Comparison of ENCODE assay signal across 27 cellular contexts in genomic region chr10:131912620-131913019, GRCh38.
"Had no signal": no experiment of that assay in that cellular context is flagged by ENCODE, and none has a peak within 500 bp of the region (broad histone marks: within the 10 kb centered on the region; RNA-seq: fewer than 3 reads in every experiment).

No MANE protein-coding gene starts in this region.

- H3K27ac ChIP-seq: body of pancreas, coronary artery, gastroesophageal sphincter, hepatocyte, right atrium auricular region, spleen, thoracic aorta, uterus, WERI-Rb-1 had no signal

- H3K9me3 ChIP-seq: adrenal gland, body of pancreas, gastroesophageal sphincter, ovary, right atrium auricular region, thoracic aorta, uterus had no signal

- H3K27me3 ChIP-seq: adrenal gland, body of pancreas, dorsolateral prefrontal cortex, gastroesophageal sphincter, hepatocyte, ovary, right atrium auricular region, spleen, uterus had no signal

- H3K36me3 ChIP-seq: adrenal gland, ovary, right atrium auricular region, uterus had no signal

- H3K9me3 Mint-ChIP-seq: activated naive CD4-positive, alpha-beta T cell treated with anti-CD3 and anti-CD28 coated beads, Interleukin-2, amount 10 ng/mL, durations not matched to agents 7 days and 5 days; mesothelial cell of epicardium; type B pancreatic cell had no signal

- H3K4me3 Mint-ChIP-seq: activated CD8-positive, alpha-beta memory T cell treated with anti-CD3 and anti-CD28 coated beads, Interleukin-2, amount 10 ng/mL, durations not matched to agents 7 days and 5 days; activated CD8-positive, alpha-beta T cell treated with anti-CD3 and anti-CD28 coated beads, Interleukin-2, amount 10 ng/mL, durations not matched to agents 7 days and 5 days; activated naive CD4-positive, alpha-beta T cell treated with anti-CD3 and anti-CD28 coated beads, Interleukin-2, amount 10 ng/mL, durations not matched to agents 7 days and 5 days; mesothelial cell of epicardium; naive B cell; T-helper 1 cell treated with Interleukin-12 subunit alpha and Interleukin-12 subunit beta and Interleukin-4 antibody, amounts not matched to agents 30 μg/mL and 1 μg/mL, for 36 hours; type B pancreatic cell had no signal

- H3K27ac Mint-ChIP-seq: activated CD8-positive, alpha-beta memory T cell treated with anti-CD3 and anti-CD28 coated beads, Interleukin-2, amount 10 ng/mL, durations not matched to agents 7 days and 5 days; activated CD8-positive, alpha-beta T cell treated with anti-CD3 and anti-CD28 coated beads, Interleukin-2, amount 10 ng/mL, durations not matched to agents 7 days and 5 days; activated naive CD4-positive, alpha-beta T cell treated with anti-CD3 and anti-CD28 coated beads, Interleukin-2, amount 10 ng/mL, durations not matched to agents 7 days and 5 days had no signal

- H3K4me3 ChIP-seq: adrenal gland, body of pancreas, coronary artery, dorsolateral prefrontal cortex, gastroesophageal sphincter, hepatocyte, ovary, right atrium auricular region, spleen, thoracic aorta, uterus had no signal

- H3K4me2 ChIP-seq: hepatocyte had no signal

- H2AFZ ChIP-seq: hepatocyte had no signal

- ATAC-seq: activated CD4-positive, CD25-positive, alpha-beta regulatory T cell treated with anti-CD3 and anti-CD28 coated beads, Interleukin-2, amount 50 U/mL, for 24 hours; activated CD8-positive, alpha-beta memory T cell treated with anti-CD3 and anti-CD28 coated beads, Interleukin-2, amount 10 ng/mL, durations not matched to agents 7 days and 5 days; activated CD8-positive, alpha-beta T cell treated with anti-CD3 and anti-CD28 coated beads, Interleukin-2, amount 10 ng/mL, durations not matched to agents 7 days and 5 days; body of pancreas; gastroesophageal sphincter; left cardiac atrium; stimulated activated naive CD8-positive, alpha-beta T cell treated with anti-CD3 and anti-CD28 coated beads, Interleukin-15, Interleukin-2, amounts not matched to agents 100 U/mL and 50 U/mL, for 24 hours had no signal

- H3K27me3 Mint-ChIP-seq: activated CD8-positive, alpha-beta memory T cell treated with anti-CD3 and anti-CD28 coated beads, Interleukin-2, amount 10 ng/mL, durations not matched to agents 7 days and 5 days; activated naive CD4-positive, alpha-beta T cell treated with anti-CD3 and anti-CD28 coated beads, Interleukin-2, amount 10 ng/mL, durations not matched to agents 7 days and 5 days; naive B cell; type B pancreatic cell had no signal

- DNase-seq: activated CD8-positive, alpha-beta memory T cell treated with anti-CD3 and anti-CD28 coated beads, Interleukin-2, amount 10 ng/mL, durations not matched to agents 7 days and 5 days; activated CD8-positive, alpha-beta T cell treated with anti-CD3 and anti-CD28 coated beads, Interleukin-2, amount 10 ng/mL, durations not matched to agents 7 days and 5 days; activated effector memory CD4-positive, alpha-beta T cell treated with Interleukin-2 at 50 U/mL for 16 hours; activated naive CD4-positive, alpha-beta T cell treated with anti-CD3 and anti-CD28 coated beads, Interleukin-2, amount 10 ng/mL, durations not matched to agents 7 days and 5 days; aorta; body of pancreas; dorsolateral prefrontal cortex; effector memory CD4-positive, alpha-beta T cell; left cardiac atrium; naive B cell; stimulated activated naive CD8-positive, alpha-beta T cell treated with anti-CD3 and anti-CD28 coated beads, Interleukin-15, Interleukin-2, amounts not matched to agents 100 U/mL and 50 U/mL, for 24 hours; SW 1271; T1000; uterus; WERI-Rb-1 had no signal

- H3K4me1 ChIP-seq: uterus had no signal
